Comparison of ENCODE assay signal across 8 cellular contexts in the genomic region with DNA sequence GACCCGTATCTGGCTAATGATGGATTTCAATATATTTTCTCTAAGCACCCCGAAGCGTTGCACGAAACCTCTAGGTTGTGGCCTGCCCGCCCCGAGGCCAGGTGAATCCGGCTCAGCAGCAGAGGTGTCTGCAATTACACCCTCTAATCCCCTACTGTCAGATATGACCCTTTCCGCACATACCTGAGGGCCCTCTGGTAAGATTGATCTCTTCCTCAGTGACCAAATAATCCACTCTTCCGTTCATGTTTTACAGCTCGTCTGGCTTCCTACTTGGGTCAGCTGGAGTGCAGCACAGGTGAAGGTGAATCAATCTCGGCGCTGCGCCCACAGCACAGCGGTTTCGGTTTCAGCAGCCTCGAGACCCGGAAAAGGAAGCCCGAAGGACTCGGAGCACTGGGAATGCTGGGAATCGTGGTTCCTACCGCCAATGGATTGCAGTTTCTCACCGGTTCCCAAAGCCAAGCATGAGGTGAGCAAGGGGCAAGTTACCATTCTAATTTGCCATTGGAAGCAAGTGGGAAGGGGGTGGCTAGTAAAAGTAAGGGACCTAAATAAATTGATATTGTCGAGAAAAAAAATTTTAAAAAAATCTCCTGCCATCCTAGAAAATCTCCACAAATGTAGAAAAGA. TPM values are rescaled to one million over a fixed set of nuclear protein-coding genes. Genes with fewer than 3 reads are reported as not detected.
DNase-seq lines count a peak whose midpoint lies in the region; ATAC-seq lines count a peak whose summit lies in the region.

A gene with protein sequence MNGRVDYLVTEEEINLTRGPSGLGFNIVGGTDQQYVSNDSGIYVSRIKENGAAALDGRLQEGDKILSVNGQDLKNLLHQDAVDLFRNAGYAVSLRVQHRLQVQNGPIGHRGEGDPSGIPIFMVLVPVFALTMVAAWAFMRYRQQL (minus strand): TSS at position 374 of the 633 bp plus-strand sequence. CDS start 127 bp downstream, at position 247.

- H3K27ac Mint-ChIP-seq in CD8-positive, alpha-beta memory T cell: peak within 1 kb of the TSS; percentile 38 to 96 (median 90)
- peak within 1 kb of the TSS; percentile 92 for H3K27ac Mint-ChIP-seq in dendritic cell treated with granulocyte-macrophage colony-stimulating factor and Interleukin-4, amounts not matched to agents 40 ng/mL and 50 ng/mL, for 4 days

- peak within 1 kb of the TSS; percentile 62 for H3K4me3 ChIP-seq in CD8-positive, alpha-beta memory T cell (ENCODE audit: low read length)

- POLR2A ChIA-PET in CD8-positive, alpha-beta memory T cell (lab: Charles Lee): no interaction called here

- intact Hi-C loops in dendritic cell treated with granulocyte-macrophage colony-stimulating factor and Interleukin-4, amounts not matched to agents 40 ng/mL and 50 ng/mL, for 4 days (cut with micrococcal nuclease): no loop called here

- H3K36me3 Mint-ChIP-seq in CD8-positive, alpha-beta memory T cell: peaks cover 0 to 26% (median 0%) of the 10 kb centered on the region in 3 donors
- peaks cover 10% of the 10 kb centered on the region for H3K36me3 Mint-ChIP-seq in dendritic cell treated with granulocyte-macrophage colony-stimulating factor and Interleukin-4, amounts not matched to agents 40 ng/mL and 50 ng/mL, for 4 days (ENCODE audit: low read depth)

- CTCF ChIA-PET in CD8-positive, alpha-beta memory T cell (lab: Charles Lee): no interaction called here

- peaks cover 35 to 49% (median 48%) of the 10 kb centered on the region in 3 donors for H3K4me1 Mint-ChIP-seq in CD8-positive, alpha-beta memory T cell
- H3K4me1 Mint-ChIP-seq in dendritic cell treated with granulocyte-macrophage colony-stimulating factor and Interleukin-4, amounts not matched to agents 40 ng/mL and 50 ng/mL, for 4 days (ENCODE audit: low read depth): peaks cover 22% of the 10 kb centered on the region

- no peaks in the 10 kb centered on the region for H3K9me3 ChIP-seq in CD8-positive, alpha-beta memory T cell (ENCODE audit: low read length)

- DNase-seq in CD8-positive, alpha-beta memory T cell: peak; percentile 26 to 68 (median 39)
- DNase-seq in H4 (ENCODE audit: low spot score): peak; percentile 70
- DNase-seq in NCI-H2171 treated with DMSO at 0.1 percent for 48 hours (lab: John Stamatoyannopoulos, UW): peak; percentile 91
- peak; percentile 63 for DNase-seq in activated CD4-positive, alpha-beta T cell treated with anti-CD3 and anti-CD28 coated beads for 48 hours
- peak; percentile 90 for DNase-seq in left kidney (ENCODE audit: low read depth, low spot score)
- DNase-seq in stimulated activated CD4-positive, alpha-beta T cell treated with anti-CD3 and anti-CD28 coated beads, Interleukin-1b, Interleukin-23, amount 100 ng/mL, for 24 hours (ENCODE audit: low read depth in 4 of 4, low spot score in 1 of 4): peak; percentile 5 to 45 (median 25)

- H3K36me3 ChIP-seq in CD8-positive, alpha-beta memory T cell (ENCODE audit: insufficient read depth, low read length): no peaks in the 10 kb centered on the region

- no peaks in the 10 kb centered on the region for H3K27me3 ChIP-seq in CD8-positive, alpha-beta memory T cell (ENCODE audit: insufficient read depth, low read length, poor library complexity, severe bottlenecking)

- H3K27me3 Mint-ChIP-seq in CD8-positive, alpha-beta memory T cell: peaks cover 2 to 5% of the 10 kb centered on the region in 2 donors
- H3K27me3 Mint-ChIP-seq in dendritic cell treated with granulocyte-macrophage colony-stimulating factor and Interleukin-4, amounts not matched to agents 40 ng/mL and 50 ng/mL, for 4 days: no peaks in the 10 kb centered on the region

- H3K27ac ChIP-seq in CD8-positive, alpha-beta memory T cell (ENCODE audit: low read depth, low read length): peak within 1 kb of the TSS; percentile 21

- no peak for ATAC-seq in GM19328 (IDR thresholded peaks at IDR 0.05; ENCODE audit: unreplicated experiment)

- peaks cover 24% of the 10 kb centered on the region for H3K4me1 ChIP-seq in CD8-positive, alpha-beta memory T cell (ENCODE audit: insufficient read depth, low read length)

- H3K9me3 Mint-ChIP-seq in CD8-positive, alpha-beta memory T cell: no peaks in the 10 kb centered on the region
- no peaks in the 10 kb centered on the region for H3K9me3 Mint-ChIP-seq in dendritic cell treated with granulocyte-macrophage colony-stimulating factor and Interleukin-4, amounts not matched to agents 40 ng/mL and 50 ng/mL, for 4 days

- H3K4me3 Mint-ChIP-seq in CD8-positive, alpha-beta memory T cell: peak within 1 kb of the TSS; percentile 87 to 99 (median 92)
- peak within 1 kb of the TSS; percentile 93 for H3K4me3 Mint-ChIP-seq in dendritic cell treated with granulocyte-macrophage colony-stimulating factor and Interleukin-4, amounts not matched to agents 40 ng/mL and 50 ng/mL, for 4 days

RNA-seq across cellular contexts. Expression of the gene that starts here (rescaled TPM):
- 1 to 10 TPM; 5.2 to 7.2 TPM for total RNA-seq in CD8-positive, alpha-beta memory T cell
- 13.9 TPM for polyA plus RNA-seq in CD8-positive, alpha-beta memory T cell
- 18.5 and 22.5 TPM in 2 replicates for total RNA-seq in H4 (2014; rRNA removed; shearing (Covaris generic))

Comparison
In these comparisons a context has a peak if more than half of its experiments do, and no peak if none do; other contexts are left out.
1. DNase-seq: peak in every context shown above with its lines; median percentile 91 in NCI-H2171 treated with DMSO at 0.1 percent for 48 hours; 90 in left kidney; 70 in H4; 63 in activated CD4-positive, alpha-beta T cell treated with anti-CD3 and anti-CD28 coated beads for 48 hours; 39 in CD8-positive, alpha-beta memory T cell; 25 in stimulated activated CD4-positive, alpha-beta T cell treated with anti-CD3 and anti-CD28 coated beads, Interleukin-1b, Interleukin-23, amount 100 ng/mL, for 24 hours.